ENCODE assay signal across 2 cellular contexts in the genomic region with DNA sequence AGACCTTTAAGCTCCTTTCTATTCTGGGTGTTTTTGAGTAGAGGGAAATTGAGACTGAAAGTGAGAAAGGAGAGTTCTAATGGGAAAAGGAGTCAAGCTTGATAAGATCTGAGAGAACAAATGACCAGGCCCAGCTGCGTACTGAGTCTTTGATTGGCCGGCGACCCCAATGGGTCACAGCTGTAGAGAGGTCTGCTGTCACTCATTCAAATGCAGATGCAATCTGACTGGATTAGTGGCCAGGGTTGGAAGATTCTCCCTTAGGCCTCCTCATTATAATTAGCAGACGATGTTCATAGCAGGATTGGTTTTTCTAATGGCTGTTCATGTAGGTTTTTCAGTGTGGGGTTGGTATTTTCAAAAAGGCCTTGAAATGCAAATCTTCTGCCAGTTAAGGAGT.
TF ChIP-seq lines count a peak whose summit lies in the region.

No MANE protein-coding gene starts in this region.

TF ChIP-seq in SK-N-SH, 30 proteins besides CTCF, POLR2A, EP300 and RAD21 (continued from another document):
- TF ChIP-seq POLR2AphosphoS5 (IDR thresholded peaks at IDR 0.05; ENCODE audit: low read depth, low read length), result no peak

TF ChIP-seq in SK-N-SH treated with all-trans-retinoic acid at 6 μM for 48 hours, 23 proteins besides CTCF, POLR2A, EP300 and RAD21 (continued from another document):
- TF ChIP-seq PATZ1 (CRISPR knock-in tag; IDR thresholded peaks at IDR 0.05; ENCODE audit: borderline replicate concordance) (no peak), ZC3H10 (CRISPR knock-in tag; IDR thresholded peaks at IDR 0.05) (no peak), ISL1 (CRISPR knock-in tag; IDR thresholded peaks at IDR 0.05) (no peak), CREB5 (CRISPR knock-in tag; IDR thresholded peaks at IDR 0.05; ENCODE audit: low read depth) (no peak), OSR1 (CRISPR knock-in tag; IDR thresholded peaks at IDR 0.05) (no peak), ZFP3 (CRISPR knock-in tag; IDR thresholded peaks at IDR 0.05) (no peak), ARNTL (CRISPR knock-in tag; IDR thresholded peaks at IDR 0.05; ENCODE audit: borderline replicate concordance, low read depth) (no peak), ZNF70 (CRISPR knock-in tag; IDR thresholded peaks at IDR 0.05) (no peak), RARB (CRISPR knock-in tag; IDR thresholded peaks at IDR 0.05) (no peak), CSDC2 (CRISPR knock-in tag; IDR thresholded peaks at IDR 0.05) (no peak)
